21 cellular contexts compared by ENCODE assay signal in genomic region chr9:135526089-135526729, GRCh38. TPM values are rescaled to one million over a fixed set of nuclear protein-coding genes. Genes with fewer than 3 reads are reported as not detected.
DNase-seq lines count a peak whose midpoint lies in the region; ATAC-seq and TF ChIP-seq lines count a peak whose summit lies in the region.
"Had no signal": no experiment of that assay in that cellular context is flagged by ENCODE, and none has a peak within 500 bp of the region (broad histone marks: within the 10 kb centered on the region; RNA-seq: fewer than 3 reads in every experiment).

No MANE protein-coding gene starts in this region.

- H3K79me1 ChIP-seq in H9 (ENCODE audit: insufficient read depth, low read depth, low read length, poor library complexity, severe bottlenecking) = no peaks in the 10 kb centered on the region

- H3K27ac ChIP-seq in H9 (ENCODE audit: insufficient read length, low read depth, low read length) (no peak overlapping the region), endodermal cell (ENCODE audit: low read depth, low read length) (no peak overlapping the region), sigmoid colon (no peak overlapping the region), mammary epithelial cell (ENCODE audit: insufficient read depth, low read depth, low read length) (no peak overlapping the region)
- H3K27ac ChIP-seq: 22Rv1, BLaER1, HL-60, PC-9, SK-N-MC had no signal

- H3K79me2 ChIP-seq in H9 (ENCODE audit: insufficient read depth, low read length) = no peaks in the 10 kb centered on the region
- no peaks in the 10 kb centered on the region for H3K79me2 ChIP-seq in mammary epithelial cell (ENCODE audit: insufficient read depth, low read length)

- TF ChIP-seq EP300 in sigmoid colon (IDR thresholded peaks at IDR 0.05) = no peak

- no peaks in the 10 kb centered on the region for H3K36me3 Mint-ChIP-seq in H9 (ENCODE audit: insufficient read depth in 1 of 3, low read depth in 3 of 3)
- no peaks in the 10 kb centered on the region for H3K36me3 Mint-ChIP-seq in endodermal cell (ENCODE audit: low read depth)
- H3K36me3 Mint-ChIP-seq: CD8-positive, alpha-beta memory T cell had no signal

- no peak overlapping the region for H3K56ac ChIP-seq in H9 (ENCODE audit: insufficient read length, low read depth, low read length)

- no peak overlapping the region for H3T11ph ChIP-seq in H9 (ENCODE audit: low read length)

- no peak overlapping the region for H2AFZ ChIP-seq in H9 (ENCODE audit: low read length)
- no peak overlapping the region for H2AFZ ChIP-seq in mammary epithelial cell (ENCODE audit: low read depth, low read length)
- H2AFZ ChIP-seq: PC-9 had no signal

- H3K14ac ChIP-seq in H9 (ENCODE audit: insufficient read depth, low read length) = no peak overlapping the region

- no peak overlapping the region for H3K23ac ChIP-seq in H9 (ENCODE audit: insufficient read length, low read depth, low read length)

- H3K4me3 Mint-ChIP-seq in H9 = no peak overlapping the region
- no peak overlapping the region for H3K4me3 Mint-ChIP-seq in endodermal cell
- H3K4me3 Mint-ChIP-seq: CD8-positive, alpha-beta memory T cell had no signal

- H3K9ac ChIP-seq in H9 (ENCODE audit: extremely low read depth, insufficient read length, low read length) (no peak overlapping the region), endodermal cell (ENCODE audit: extremely low read depth, low read length, poor library complexity, severe bottlenecking) (no peak overlapping the region), mammary epithelial cell (ENCODE audit: insufficient read depth, low read length) (no peak overlapping the region)
- H3K9ac ChIP-seq: BLaER1 had no signal

- H4K20me1 ChIP-seq in H9 (ENCODE audit: control insufficient read depth, insufficient read depth, insufficient read length) (no peaks in the 10 kb centered on the region), mammary epithelial cell (ENCODE audit: insufficient read depth, low read length) (no peaks in the 10 kb centered on the region)
- H4K20me1 ChIP-seq: BLaER1 had no signal

- H3K4me3 ChIP-seq in endodermal cell (ENCODE audit: low read length) = no peak overlapping the region
- H3K4me3 ChIP-seq in sigmoid colon = no peak overlapping the region
- no peak overlapping the region for H3K4me3 ChIP-seq in mammary epithelial cell (replicated peaks in 1 of 3; ENCODE audit: insufficient read depth in 1 of 3, low read depth in 2 of 3, low read length in 3 of 3)
- H3K4me3 ChIP-seq: BLaER1, PC-9, SK-N-MC had no signal

- H2BK120ac ChIP-seq in H9 (ENCODE audit: low read depth, low read length, poor library complexity, severe bottlenecking) = no peak overlapping the region

- no TSS peak for BruUV-seq in mammary epithelial cell (replicated peaks; lab: Mats Ljungman, UMichigan)

- H4K91ac ChIP-seq in H9 (ENCODE audit: insufficient read length, low read depth, low read length) = no peak overlapping the region

- peak; percentile 13 for DNase-seq in activated CD4-positive, CD25-positive, alpha-beta regulatory T cell treated with anti-CD3 and anti-CD28 coated beads, Interleukin-2, amount 50 U/mL, for 72 hours
- DNase-seq in H9 = peak; percentile 15
- DNase-seq in endodermal cell = peak; percentile 55
- peak; percentile 35 for DNase-seq in sigmoid colon
- DNase-seq in glomerular visceral epithelial cell (ENCODE audit: extremely low spot score) = no peak
- DNase-seq in GF-D8 (lab: John Stamatoyannopoulos, UW) = no peak
- no peak for DNase-seq in mammary epithelial cell
- DNase-seq: CD8-positive, alpha-beta memory T cell; HCEC 1CT; KBM-7; NCI-H146; NCI-H2107; NCI-H345; NCI-H69; NK-92 treated with Interleukin-12 subunit alpha and Interleukin-12 subunit beta, amount 100 ng/mL, for 24 hours had no signal

- TF ChIP-seq CTCF in H9 (conservative IDR thresholded peaks at IDR 0.05) = no peak
- TF ChIP-seq CTCF in endodermal cell (conservative IDR thresholded peaks at IDR 0.05) = no peak
- no peak for TF ChIP-seq CTCF in sigmoid colon (IDR thresholded peaks at IDR 0.05)
- no peak for TF ChIP-seq CTCF in mammary epithelial cell (conservative IDR thresholded peaks at IDR 0.05 in 1 of 2, IDR thresholded peaks at IDR 0.05 in 1 of 2; ENCODE audit: extremely low read depth in 1 of 2, insufficient read depth in 1 of 2, low read depth in 1 of 2, low read length in 2 of 2)

- peaks cover 4 to 11% of the 10 kb centered on the region in 2 experiments for H3K4me1 Mint-ChIP-seq in H9
- peaks cover 5% of the 10 kb centered on the region for H3K4me1 Mint-ChIP-seq in endodermal cell

- H2BK15ac ChIP-seq in H9 (ENCODE audit: low read depth, low read length) = no peak overlapping the region

- H3K9me3 Mint-ChIP-seq in H9 (no peaks in the 10 kb centered on the region), endodermal cell (no peaks in the 10 kb centered on the region)
- H3K9me3 Mint-ChIP-seq: CD8-positive, alpha-beta memory T cell had no signal

- H3K4ac ChIP-seq in H9 (ENCODE audit: low read depth, low read length) = no peak overlapping the region

- H4K5ac ChIP-seq in H9 (ENCODE audit: insufficient read length, low read depth, low read length) = no peak overlapping the region

- peaks cover 2% of the 10 kb centered on the region for H3K27me3 Mint-ChIP-seq in H9 (ENCODE audit: low read depth)
- H3K27me3 Mint-ChIP-seq in endodermal cell (ENCODE audit: insufficient read depth) = no peaks in the 10 kb centered on the region

- H3K23me2 ChIP-seq in H9 (ENCODE audit: insufficient read length, low read depth, low read length, poor library complexity, severe bottlenecking) = no peaks in the 10 kb centered on the region

- H3K4me2 ChIP-seq in H9 (ENCODE audit: insufficient read depth, insufficient read length, low read length) = no peak overlapping the region
- H3K4me2 ChIP-seq in mammary epithelial cell (ENCODE audit: insufficient read depth, low read depth, low read length) = no peak overlapping the region
- H3K4me2 ChIP-seq: BLaER1, PC-9 had no signal

- in situ Hi-C loops in mammary epithelial cell (cut with MboI; ENCODE audit: low sequenced_read_pairs in 2 of 2) = no loop called here

- H3K27ac Mint-ChIP-seq in H9 (peak overlapping the region in 1 of 3 experiments; percentile 27; a peak in 1 of 7 replicates), endodermal cell (no peak overlapping the region)

- no CpG with 5 or more reads among the region's 11 CpGs for WGBS in H9 (ENCODE audit: extremely low coverage, insufficient read length, low lambda C conversion rate)
- WGBS in endodermal cell (ENCODE audit: insufficient coverage in 1 of 2, insufficient read length in 1 of 2), 2 experiments = 93% methylated on average over 10 of the region's 11 CpGs; no CpG with 5 or more reads in 1 of the 2 experiments
- whole genome bisulfite sequencing in sigmoid colon, 2 donors = 68 to 80% methylated on average over 11 of the region's 11 CpGs
- WGBS in mammary epithelial cell (ENCODE audit: low coverage, missing lambda C conversion rate) = 43% methylated on average over 2 of the region's 11 CpGs

- dilution Hi-C loops in mammary epithelial cell (cut with HindIII; ENCODE audit: low sequenced_read_pairs) = no loop called here

- H3K9me3 ChIP-seq in H9 (ENCODE audit: control insufficient read depth, low read depth, low read length) (no peaks in the 10 kb centered on the region), endodermal cell (ENCODE audit: control insufficient read depth, low read length) (no peaks in the 10 kb centered on the region), sigmoid colon (no peaks in the 10 kb centered on the region), mammary epithelial cell (replicated peaks; ENCODE audit: insufficient read depth, low read length) (no peaks in the 10 kb centered on the region)
- H3K9me3 ChIP-seq: BLaER1 had no signal

- H3K36me3 ChIP-seq in endodermal cell (ENCODE audit: control insufficient read depth, insufficient read depth, low read length) (no peaks in the 10 kb centered on the region), sigmoid colon (no peaks in the 10 kb centered on the region), mammary epithelial cell (ENCODE audit: insufficient read depth, low read length) (no peaks in the 10 kb centered on the region)
- H3K36me3 ChIP-seq: BLaER1 had no signal

- H4K8ac ChIP-seq in H9 (replicated peaks; ENCODE audit: insufficient read length, low read depth, low read length) = no peak overlapping the region

- intact Hi-C loops in sigmoid colon (cut with DNase I) (no loop called here), mammary epithelial cell (cut with micrococcal nuclease) (no loop called here)

- TF ChIP-seq POLR2A in sigmoid colon (IDR thresholded peaks at IDR 0.05) = no peak

- no peak overlapping the region for H2BK20ac ChIP-seq in H9 (ENCODE audit: low read depth, low read length, poor library complexity, severe bottlenecking)

- ATAC-seq in activated CD4-positive, CD25-positive, alpha-beta regulatory T cell treated with anti-CD3 and anti-CD28 coated beads, Interleukin-2, amount 50 U/mL, for 24 hours = no peak

- H2AK5ac ChIP-seq in H9 (ENCODE audit: insufficient read length, low read length) = no peak overlapping the region

- no peak overlapping the region for H3K18ac ChIP-seq in H9 (ENCODE audit: insufficient read length, low read depth, low read length)

- CTCF ChIA-PET in mammary epithelial cell (lab: Charles Lee; ENCODE audit: low non-redundant PET) = no interaction called here

- H3K4me1 ChIP-seq in H9 (ENCODE audit: insufficient read depth, low read length) (no peaks in the 10 kb centered on the region; the same call in 1 of the 2 replicates), endodermal cell (ENCODE audit: control insufficient read depth, insufficient read depth, low read length) (no peaks in the 10 kb centered on the region), sigmoid colon (no peaks in the 10 kb centered on the region), mammary epithelial cell (ENCODE audit: insufficient read depth, low read length) (no peaks in the 10 kb centered on the region)

- no peaks in the 10 kb centered on the region for H3K27me3 ChIP-seq in H9 (ENCODE audit: insufficient read depth, low read length)
- H3K27me3 ChIP-seq in endodermal cell (ENCODE audit: control insufficient read depth, insufficient read depth, low read length, poor library complexity, severe bottlenecking) = no peaks in the 10 kb centered on the region
- peaks cover 5 to 69% (median 23%) of the 10 kb centered on the region in 3 donors for H3K27me3 ChIP-seq in sigmoid colon
- H3K27me3 ChIP-seq in mammary epithelial cell (ENCODE audit: insufficient read depth, low read length) = peaks cover 4% of the 10 kb centered on the region
- H3K27me3 ChIP-seq: BLaER1 had no signal

- no peak overlapping the region for H2BK12ac ChIP-seq in H9 (ENCODE audit: insufficient read length, low read depth, low read length)

- H2BK5ac ChIP-seq in H9 (ENCODE audit: insufficient read length, low read length) = no peak overlapping the region

RNA-seq across cellular contexts. Expression of gene LCN1, which starts 5.0 kb away (rescaled TPM):
- total RNA-seq in H9 (2021) (not detected in 2 replicates), endodermal cell (not detected), sigmoid colon (not detected), mammary epithelial cell (not detected)
- polyA plus RNA-seq in endodermal cell (2013, experiment 1 of 2) = not detected
- not detected for polyA plus RNA-seq in endodermal cell (2013, experiment 2 of 2)
- polyA plus RNA-seq in sigmoid colon (under 1 TPM in 1 of 3 donors, not detected in 2; 0.10 TPM), mammary epithelial cell (not detected)
- not detected for polyA minus RNA-seq in mammary epithelial cell
- total RNA-seq: CD8-positive, alpha-beta memory T cell; PC-9 had no signal
- polyA plus RNA-seq: CD8-positive, alpha-beta memory T cell had no signal

RNA-seq across cellular contexts. Expression of gene OBP2A, which starts 19.7 kb away (rescaled TPM):
- total RNA-seq in H9 (2021) (not detected in 2 replicates), endodermal cell (not detected), sigmoid colon (not detected), mammary epithelial cell (not detected)
- not detected for polyA plus RNA-seq in endodermal cell (2013, experiment 1 of 2)
- polyA plus RNA-seq in endodermal cell (2013, experiment 2 of 2) = not detected
- polyA plus RNA-seq in sigmoid colon (not detected), mammary epithelial cell (not detected)
- not detected for polyA minus RNA-seq in mammary epithelial cell
- total RNA-seq: CD8-positive, alpha-beta memory T cell; PC-9 had no signal
- polyA plus RNA-seq: CD8-positive, alpha-beta memory T cell had no signal

RNA-seq across cellular contexts. Expression of gene MRPS2, which starts 25.7 kb away (rescaled TPM):
- 81.0 and 84.2 TPM in 2 replicates for total RNA-seq in H9 (2021)
- total RNA-seq in endodermal cell = 10 to 100 TPM; 50.2 to 53.1 TPM
- polyA plus RNA-seq in endodermal cell (2013, experiment 1 of 2) = 51.4 TPM
- polyA plus RNA-seq in endodermal cell (2013, experiment 2 of 2) = 44.0 TPM
- 10 to 100 TPM; 30.0 to 38.0 (median 36.4) TPM for total RNA-seq in sigmoid colon
- polyA plus RNA-seq in sigmoid colon = 10 to 100 TPM; 36.5 to 61.6 (median 37.8) TPM
- 10 to 100 TPM; 21.5 to 46.2 TPM for total RNA-seq in mammary epithelial cell
- polyA plus RNA-seq in mammary epithelial cell = 193 TPM
- 125 TPM for polyA minus RNA-seq in mammary epithelial cell

RNA-seq across cellular contexts. Expression of gene PAEP, which starts 35.3 kb away (rescaled TPM):
- total RNA-seq in H9 (2021) (not detected in 2 replicates), endodermal cell (not detected), sigmoid colon (not detected), mammary epithelial cell (not detected)
- polyA plus RNA-seq in endodermal cell (2013, experiment 1 of 2) = not detected
- not detected for polyA plus RNA-seq in endodermal cell (2013, experiment 2 of 2)
- polyA plus RNA-seq in sigmoid colon (not detected), mammary epithelial cell (not detected)
- polyA minus RNA-seq in mammary epithelial cell = not detected
- total RNA-seq: CD8-positive, alpha-beta memory T cell; PC-9 had no signal
- polyA plus RNA-seq: CD8-positive, alpha-beta memory T cell had no signal

RNA-seq across cellular contexts. Expression of gene PPP1R26, which starts 46.6 kb away (rescaled TPM):
- total RNA-seq in H9 (2021) (34.0 and 38.0 TPM in 2 replicates), endodermal cell (10 to 100 TPM; 43.2 to 54.5 TPM), sigmoid colon (10 to 100 TPM in 1 of 4 donors, 1 to 10 TPM in 3; 8.8 to 12.7 (median 9.8) TPM), mammary epithelial cell (10 to 100 TPM; 13.2 to 17.2 TPM)
- polyA plus RNA-seq in endodermal cell (2013, experiment 1 of 2) = 21.4 TPM
- 20.9 TPM for polyA plus RNA-seq in endodermal cell (2013, experiment 2 of 2)
- polyA plus RNA-seq in sigmoid colon (10 to 100 TPM in 1 of 3 donors, 1 to 10 TPM in 2; 4.8 to 10.9 (median 5.3) TPM), mammary epithelial cell (4.8 TPM)
- 12.7 TPM for polyA minus RNA-seq in mammary epithelial cell

Comparison
In these comparisons a context has a peak if more than half of its experiments do, and no peak if none do; other contexts are left out.
1. DNase-seq: peak in activated CD4-positive, CD25-positive, alpha-beta regulatory T cell treated with anti-CD3 and anti-CD28 coated beads, Interleukin-2, amount 50 U/mL, for 72 hours (single experiment), H9 (single experiment), endodermal cell (single experiment) and sigmoid colon (single experiment); none in glomerular visceral epithelial cell (single experiment), GF-D8 (single experiment) and mammary epithelial cell (single experiment).